In the genomic region with DNA sequence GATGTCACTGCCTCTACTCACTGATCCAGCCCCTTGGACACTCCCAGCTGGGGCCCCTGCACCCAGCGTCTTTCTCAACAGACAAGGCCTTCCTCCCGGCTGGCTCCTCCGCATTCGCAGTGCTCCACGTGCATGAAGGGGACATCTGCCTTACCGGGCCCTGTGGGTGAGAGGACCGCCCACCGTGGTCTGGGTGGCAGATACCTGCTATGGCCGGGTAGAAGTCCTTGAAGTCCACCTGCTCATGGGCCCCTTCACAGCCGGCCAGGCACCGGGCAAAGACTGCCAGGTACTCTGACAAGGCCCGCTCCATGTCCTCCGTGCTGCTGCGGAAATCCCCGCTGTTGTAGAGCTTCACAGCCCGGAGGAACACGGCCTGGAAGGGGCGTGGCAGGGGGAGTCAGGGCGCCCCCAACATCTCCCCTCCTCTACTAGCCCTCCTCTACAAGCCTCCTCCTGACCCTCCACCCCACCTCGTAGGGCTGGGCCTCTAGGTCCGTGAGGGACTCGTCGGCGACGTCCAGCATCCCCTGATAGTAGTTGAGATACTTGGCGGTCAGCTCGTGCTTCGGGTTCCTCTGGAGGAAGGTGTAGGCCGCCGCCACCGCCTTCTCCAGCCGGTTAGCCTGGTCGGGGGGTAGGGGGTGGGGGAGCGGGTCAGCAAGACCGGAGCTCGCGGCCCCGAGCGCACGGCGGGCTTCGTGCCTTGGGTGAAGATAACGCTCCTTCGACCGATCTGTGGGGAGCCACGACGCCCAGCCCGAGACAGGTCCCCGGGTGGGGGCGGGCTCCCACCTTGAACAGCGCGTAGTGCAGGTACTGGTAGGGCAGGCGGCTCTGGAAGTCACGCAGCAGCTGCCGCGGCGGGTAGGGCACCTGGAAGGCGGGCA, we compare ENCODE assay signal across 1 cellular context.
TF ChIP-seq lines count a peak whose summit lies in the region.

No MANE protein-coding gene starts in this region.

TF ChIP-seq in HepG2, 621 proteins besides CTCF, POLR2A, EP300 and RAD21 (continued from another document and continues in another):
- peak; percentile 72; the same call in 1 of the 2 replicates for TF ChIP-seq NAIF1 (CRISPR knock-in tag; IDR thresholded peaks at IDR 0.05; ENCODE audit: borderline replicate concordance)
- no peak for TF ChIP-seq FOXM1 (CRISPR knock-in tag; IDR thresholded peaks at IDR 0.05)
- peak; percentile 73; the same call in 1 of the 2 replicates for TF ChIP-seq NRL (CRISPR knock-in tag; IDR thresholded peaks at IDR 0.05; ENCODE audit: borderline replicate concordance)
- peak; percentile 1; the same call in 1 of the 2 replicates for TF ChIP-seq ZNF205 (CRISPR knock-in tag; IDR thresholded peaks at IDR 0.05)
- TF ChIP-seq ZNF549 (CRISPR knock-in tag; IDR thresholded peaks at IDR 0.05), result no peak
- TF ChIP-seq, protein P1, sequence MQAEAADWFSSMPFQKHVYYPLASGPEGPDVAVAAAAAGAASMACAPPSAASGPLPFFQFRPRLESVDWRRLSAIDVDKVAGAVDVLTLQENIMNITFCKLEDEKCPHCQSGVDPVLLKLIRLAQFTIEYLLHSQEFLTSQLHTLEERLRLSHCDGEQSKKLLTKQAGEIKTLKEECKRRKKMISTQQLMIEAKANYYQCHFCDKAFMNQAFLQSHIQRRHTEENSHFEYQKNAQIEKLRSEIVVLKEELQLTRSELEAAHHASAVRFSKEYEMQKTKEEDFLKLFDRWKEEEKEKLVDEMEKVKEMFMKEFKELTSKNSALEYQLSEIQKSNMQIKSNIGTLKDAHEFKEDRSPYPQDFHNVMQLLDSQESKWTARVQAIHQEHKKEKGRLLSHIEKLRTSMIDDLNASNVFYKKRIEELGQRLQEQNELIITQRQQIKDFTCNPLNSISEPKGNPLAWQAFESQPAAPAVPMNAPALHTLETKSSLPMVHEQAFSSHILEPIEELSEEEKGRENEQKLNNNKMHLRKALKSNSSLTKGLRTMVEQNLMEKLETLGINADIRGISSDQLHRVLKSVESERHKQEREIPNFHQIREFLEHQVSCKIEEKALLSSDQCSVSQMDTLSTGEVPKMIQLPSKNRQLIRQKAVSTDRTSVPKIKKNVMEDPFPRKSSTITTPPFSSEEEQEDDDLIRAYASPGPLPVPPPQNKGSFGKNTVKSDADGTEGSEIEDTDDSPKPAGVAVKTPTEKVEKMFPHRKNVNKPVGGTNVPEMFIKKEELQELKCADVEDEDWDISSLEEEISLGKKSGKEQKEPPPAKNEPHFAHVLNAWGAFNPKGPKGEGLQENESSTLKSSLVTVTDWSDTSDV (CRISPR knock-in tag; IDR thresholded peaks at IDR 0.05), result 0 out of 2 replicates have a peak, but pooled peaks have one; percentile 38
- TF ChIP-seq RNF2 (conservative IDR thresholded peaks at IDR 0.05; ENCODE audit: low read depth), result 0 out of 2 replicates have a peak, but pooled peaks have one; percentile 14
- TF ChIP-seq, protein P2, sequence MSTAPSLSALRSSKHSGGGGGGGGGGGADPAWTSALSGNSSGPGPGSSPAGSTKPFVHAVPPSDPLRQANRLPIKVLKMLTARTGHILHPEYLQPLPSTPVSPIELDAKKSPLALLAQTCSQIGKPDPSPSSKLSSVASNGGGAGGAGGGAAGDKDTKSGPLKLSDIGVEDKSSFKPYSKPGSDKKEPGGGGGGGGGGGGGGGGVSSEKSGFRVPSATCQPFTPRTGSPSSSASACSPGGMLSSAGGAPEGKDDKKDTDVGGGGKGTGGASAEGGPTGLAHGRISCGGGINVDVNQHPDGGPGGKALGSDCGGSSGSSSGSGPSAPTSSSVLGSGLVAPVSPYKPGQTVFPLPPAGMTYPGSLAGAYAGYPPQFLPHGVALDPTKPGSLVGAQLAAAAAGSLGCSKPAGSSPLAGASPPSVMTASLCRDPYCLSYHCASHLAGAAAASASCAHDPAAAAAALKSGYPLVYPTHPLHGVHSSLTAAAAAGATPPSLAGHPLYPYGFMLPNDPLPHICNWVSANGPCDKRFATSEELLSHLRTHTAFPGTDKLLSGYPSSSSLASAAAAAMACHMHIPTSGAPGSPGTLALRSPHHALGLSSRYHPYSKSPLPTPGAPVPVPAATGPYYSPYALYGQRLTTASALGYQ (CRISPR knock-in tag; IDR thresholded peaks at IDR 0.05), result no peak
- 0 out of 2 replicates have a peak, but pooled peaks have one; percentile 20 for TF ChIP-seq ZKSCAN8 (CRISPR knock-in tag; IDR thresholded peaks at IDR 0.05; ENCODE audit: borderline replicate concordance)
- no peak for TF ChIP-seq CBFB (CRISPR knock-in tag; IDR thresholded peaks at IDR 0.05)
- TF ChIP-seq ZNF879 (CRISPR knock-in tag; IDR thresholded peaks at IDR 0.05), result peak; percentile 8; the same call in 1 of the 2 replicates
- TF ChIP-seq NR2F1 (CRISPR knock-in tag; IDR thresholded peaks at IDR 0.05), result no peak
- TF ChIP-seq SP2 (CRISPR knock-in tag; IDR thresholded peaks at IDR 0.05), result no peak
- TF ChIP-seq, protein P3, sequence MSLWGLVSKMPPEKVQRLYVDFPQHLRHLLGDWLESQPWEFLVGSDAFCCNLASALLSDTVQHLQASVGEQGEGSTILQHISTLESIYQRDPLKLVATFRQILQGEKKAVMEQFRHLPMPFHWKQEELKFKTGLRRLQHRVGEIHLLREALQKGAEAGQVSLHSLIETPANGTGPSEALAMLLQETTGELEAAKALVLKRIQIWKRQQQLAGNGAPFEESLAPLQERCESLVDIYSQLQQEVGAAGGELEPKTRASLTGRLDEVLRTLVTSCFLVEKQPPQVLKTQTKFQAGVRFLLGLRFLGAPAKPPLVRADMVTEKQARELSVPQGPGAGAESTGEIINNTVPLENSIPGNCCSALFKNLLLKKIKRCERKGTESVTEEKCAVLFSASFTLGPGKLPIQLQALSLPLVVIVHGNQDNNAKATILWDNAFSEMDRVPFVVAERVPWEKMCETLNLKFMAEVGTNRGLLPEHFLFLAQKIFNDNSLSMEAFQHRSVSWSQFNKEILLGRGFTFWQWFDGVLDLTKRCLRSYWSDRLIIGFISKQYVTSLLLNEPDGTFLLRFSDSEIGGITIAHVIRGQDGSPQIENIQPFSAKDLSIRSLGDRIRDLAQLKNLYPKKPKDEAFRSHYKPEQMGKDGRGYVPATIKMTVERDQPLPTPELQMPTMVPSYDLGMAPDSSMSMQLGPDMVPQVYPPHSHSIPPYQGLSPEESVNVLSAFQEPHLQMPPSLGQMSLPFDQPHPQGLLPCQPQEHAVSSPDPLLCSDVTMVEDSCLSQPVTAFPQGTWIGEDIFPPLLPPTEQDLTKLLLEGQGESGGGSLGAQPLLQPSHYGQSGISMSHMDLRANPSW (CRISPR knock-in tag; IDR thresholded peaks at IDR 0.05; ENCODE audit: borderline replicate concordance), result no peak
- TF ChIP-seq ZNF75D (CRISPR knock-in tag; IDR thresholded peaks at IDR 0.05; ENCODE audit: borderline replicate concordance), result no peak; the same call in 1 of the 2 replicates
- no peak; the same call in 1 of the 2 replicates for TF ChIP-seq HOXA9 (CRISPR knock-in tag; IDR thresholded peaks at IDR 0.05; ENCODE audit: borderline replicate concordance)
- TF ChIP-seq SMAD1 (CRISPR knock-in tag; IDR thresholded peaks at IDR 0.05; ENCODE audit: borderline replicate concordance, low read depth), result 0 out of 2 replicates have a peak, but pooled peaks have one; percentile 13
- TF ChIP-seq, protein P4, sequence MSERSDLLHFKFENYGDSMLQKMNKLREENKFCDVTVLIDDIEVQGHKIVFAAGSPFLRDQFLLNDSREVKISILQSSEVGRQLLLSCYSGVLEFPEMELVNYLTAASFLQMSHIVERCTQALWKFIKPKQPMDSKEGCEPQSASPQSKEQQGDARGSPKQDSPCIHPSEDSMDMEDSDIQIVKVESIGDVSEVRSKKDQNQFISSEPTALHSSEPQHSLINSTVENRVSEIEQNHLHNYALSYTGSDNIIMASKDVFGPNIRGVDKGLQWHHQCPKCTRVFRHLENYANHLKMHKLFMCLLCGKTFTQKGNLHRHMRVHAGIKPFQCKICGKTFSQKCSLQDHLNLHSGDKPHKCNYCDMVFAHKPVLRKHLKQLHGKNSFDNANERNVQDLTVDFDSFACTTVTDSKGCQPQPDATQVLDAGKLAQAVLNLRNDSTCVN (CRISPR knock-in tag; IDR thresholded peaks at IDR 0.05; ENCODE audit: borderline replicate concordance), result no peak
- TF ChIP-seq NR2F6 (IDR thresholded peaks at IDR 0.05), result no peak
- 0 out of 2 replicates have a peak, but pooled peaks have one; percentile 3 for TF ChIP-seq NR2F6 (CRISPR knock-in tag; IDR thresholded peaks at IDR 0.05)
- no peak for TF ChIP-seq SP5 (CRISPR knock-in tag; IDR thresholded peaks at IDR 0.05; ENCODE audit: borderline replicate concordance, low read depth)
- TF ChIP-seq ZNF776 (CRISPR knock-in tag; IDR thresholded peaks at IDR 0.05), result peak; percentile 77; the same call in 1 of the 2 replicates
- TF ChIP-seq, protein P5, sequence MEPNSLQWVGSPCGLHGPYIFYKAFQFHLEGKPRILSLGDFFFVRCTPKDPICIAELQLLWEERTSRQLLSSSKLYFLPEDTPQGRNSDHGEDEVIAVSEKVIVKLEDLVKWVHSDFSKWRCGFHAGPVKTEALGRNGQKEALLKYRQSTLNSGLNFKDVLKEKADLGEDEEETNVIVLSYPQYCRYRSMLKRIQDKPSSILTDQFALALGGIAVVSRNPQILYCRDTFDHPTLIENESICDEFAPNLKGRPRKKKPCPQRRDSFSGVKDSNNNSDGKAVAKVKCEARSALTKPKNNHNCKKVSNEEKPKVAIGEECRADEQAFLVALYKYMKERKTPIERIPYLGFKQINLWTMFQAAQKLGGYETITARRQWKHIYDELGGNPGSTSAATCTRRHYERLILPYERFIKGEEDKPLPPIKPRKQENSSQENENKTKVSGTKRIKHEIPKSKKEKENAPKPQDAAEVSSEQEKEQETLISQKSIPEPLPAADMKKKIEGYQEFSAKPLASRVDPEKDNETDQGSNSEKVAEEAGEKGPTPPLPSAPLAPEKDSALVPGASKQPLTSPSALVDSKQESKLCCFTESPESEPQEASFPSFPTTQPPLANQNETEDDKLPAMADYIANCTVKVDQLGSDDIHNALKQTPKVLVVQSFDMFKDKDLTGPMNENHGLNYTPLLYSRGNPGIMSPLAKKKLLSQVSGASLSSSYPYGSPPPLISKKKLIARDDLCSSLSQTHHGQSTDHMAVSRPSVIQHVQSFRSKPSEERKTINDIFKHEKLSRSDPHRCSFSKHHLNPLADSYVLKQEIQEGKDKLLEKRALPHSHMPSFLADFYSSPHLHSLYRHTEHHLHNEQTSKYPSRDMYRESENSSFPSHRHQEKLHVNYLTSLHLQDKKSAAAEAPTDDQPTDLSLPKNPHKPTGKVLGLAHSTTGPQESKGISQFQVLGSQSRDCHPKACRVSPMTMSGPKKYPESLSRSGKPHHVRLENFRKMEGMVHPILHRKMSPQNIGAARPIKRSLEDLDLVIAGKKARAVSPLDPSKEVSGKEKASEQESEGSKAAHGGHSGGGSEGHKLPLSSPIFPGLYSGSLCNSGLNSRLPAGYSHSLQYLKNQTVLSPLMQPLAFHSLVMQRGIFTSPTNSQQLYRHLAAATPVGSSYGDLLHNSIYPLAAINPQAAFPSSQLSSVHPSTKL (CRISPR knock-in tag; IDR thresholded peaks at IDR 0.05), result peak; percentile 17; the same call in 1 of the 2 replicates
- no peak for TF ChIP-seq ZNF101 (CRISPR knock-in tag; IDR thresholded peaks at IDR 0.05; ENCODE audit: borderline replicate concordance, low read depth)
- TF ChIP-seq YY1 (IDR thresholded peaks at IDR 0.05; ENCODE audit: insufficient read depth, insufficient replicate concordance, low read depth, low read length), result peak; percentile 7
- 0 out of 2 replicates have a peak, but pooled peaks have one; percentile 32 for TF ChIP-seq ZNF567 (CRISPR knock-in tag; IDR thresholded peaks at IDR 0.05; ENCODE audit: borderline replicate concordance)
- TF ChIP-seq NCOA1 (CRISPR knock-in tag; IDR thresholded peaks at IDR 0.05), result no peak
- TF ChIP-seq MED1 (CRISPR knock-in tag; IDR thresholded peaks at IDR 0.05), result no peak
- peak; percentile 4 for TF ChIP-seq KDM2A (CRISPR knock-in tag; IDR thresholded peaks at IDR 0.05; ENCODE audit: borderline replicate concordance, low read depth)
- peak; percentile 39; the same call in 1 of the 2 replicates for TF ChIP-seq ZNF703 (CRISPR knock-in tag; IDR thresholded peaks at IDR 0.05; ENCODE audit: borderline replicate concordance)
- TF ChIP-seq HDAC1 (CRISPR knock-in tag; IDR thresholded peaks at IDR 0.05), result peak; percentile 43; the same call in 1 of the 2 replicates
- TF ChIP-seq, protein P6, sequence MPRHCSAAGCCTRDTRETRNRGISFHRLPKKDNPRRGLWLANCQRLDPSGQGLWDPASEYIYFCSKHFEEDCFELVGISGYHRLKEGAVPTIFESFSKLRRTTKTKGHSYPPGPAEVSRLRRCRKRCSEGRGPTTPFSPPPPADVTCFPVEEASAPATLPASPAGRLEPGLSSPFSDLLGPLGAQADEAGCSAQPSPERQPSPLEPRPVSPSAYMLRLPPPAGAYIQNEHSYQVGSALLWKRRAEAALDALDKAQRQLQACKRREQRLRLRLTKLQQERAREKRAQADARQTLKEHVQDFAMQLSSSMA (CRISPR knock-in tag; IDR thresholded peaks at IDR 0.05), result 0 out of 2 replicates have a peak, but pooled peaks have one; percentile 56
- TF ChIP-seq CEBPG (CRISPR knock-in tag; IDR thresholded peaks at IDR 0.05), result no peak
- TF ChIP-seq ZNF335 (CRISPR knock-in tag; IDR thresholded peaks at IDR 0.05), result peak; percentile 5; the same call in 1 of the 2 replicates
- no peak for TF ChIP-seq MTA1 (CRISPR knock-in tag; IDR thresholded peaks at IDR 0.05; ENCODE audit: borderline replicate concordance)
- TF ChIP-seq PITX1 (CRISPR knock-in tag; IDR thresholded peaks at IDR 0.05), result no peak
